18 cellular contexts compared by ENCODE assay signal in genomic region chr18:54183390-54183789, GRCh38. TPM values are rescaled to one million over a fixed set of nuclear protein-coding genes. Genes with fewer than 3 reads are reported as not detected.
DNase-seq lines count a peak whose midpoint lies in the region; ATAC-seq, FAIRE-seq and TF ChIP-seq lines count a peak whose summit lies in the region.
"Had no signal": no experiment of that assay in that cellular context is flagged by ENCODE, and none has a peak within 500 bp of the region (broad histone marks: within the 10 kb centered on the region; RNA-seq: fewer than 3 reads in every experiment).

No MANE protein-coding gene starts in this region.

- FAIRE-seq in GM12878 (lab: Jason Lieb, UNC), result peak; percentile 44
- FAIRE-seq: A549 had no signal

- no peak overlapping the region for H3K27ac Mint-ChIP-seq in activated CD4-positive, alpha-beta T cell treated with anti-CD3 and anti-CD28 coated beads for 36 hours
- H3K27ac Mint-ChIP-seq in stimulated activated effector memory CD8-positive, alpha-beta T cell treated with anti-CD3 and anti-CD28 coated beads, Interleukin-12 subunit alpha, Interleukin-12 subunit beta, amount 100 ng/mL, for 72 hours, result no peak overlapping the region
- no peak overlapping the region for H3K27ac Mint-ChIP-seq in endothelial cell (ENCODE audit: unreplicated experiment)
- H3K27ac Mint-ChIP-seq: CD4-positive, alpha-beta T cell had no signal

- peaks cover 6% of the 10 kb centered on the region; the same call in 1 of the 2 replicates for H4K20me1 ChIP-seq in Karpas-422 (ENCODE audit: insufficient read depth, low read depth, low read length)
- no peaks in the 10 kb centered on the region for H4K20me1 ChIP-seq in GM12878 (ENCODE audit: control insufficient read depth, insufficient read depth)

- peak overlapping the region; percentile 59 for H3K27ac ChIP-seq in Karpas-422 (ENCODE audit: low read length)
- no peak overlapping the region for H3K27ac ChIP-seq in GM12878 (ENCODE audit: control insufficient read depth, insufficient read depth)
- H3K27ac ChIP-seq: 22Rv1, A549, C4-2B had no signal

- no peak overlapping the region for H3K4me3 Mint-ChIP-seq in activated CD4-positive, alpha-beta T cell treated with anti-CD3 and anti-CD28 coated beads for 36 hours
- H3K4me3 Mint-ChIP-seq in stimulated activated effector memory CD8-positive, alpha-beta T cell treated with anti-CD3 and anti-CD28 coated beads, Interleukin-12 subunit alpha, Interleukin-12 subunit beta, amount 100 ng/mL, for 72 hours, result no peak overlapping the region
- H3K4me3 Mint-ChIP-seq in endothelial cell (ENCODE audit: unreplicated experiment), result no peak overlapping the region
- H3K4me3 Mint-ChIP-seq: CD4-positive, alpha-beta T cell had no signal

- H3K4me2 ChIP-seq in Karpas-422 (ENCODE audit: low read depth, low read length, poor library complexity, severe bottlenecking) (peak overlapping the region; percentile 6), GM12878 (ENCODE audit: control insufficient read depth, insufficient read depth) (no peak overlapping the region)
- H3K4me2 ChIP-seq: A549 had no signal

- TF ChIP-seq EP300 in GM12878 (IDR thresholded peaks at IDR 0.05; ENCODE audit: borderline replicate concordance in 1 of 2, control insufficient read depth in 1 of 2, low read depth in 2 of 2, low read length in 2 of 2), result no peak

- no peaks in the 10 kb centered on the region for H3K9me2 ChIP-seq in Karpas-422 (replicated peaks; ENCODE audit: insufficient read depth, low read length)

- H3K9ac ChIP-seq in Karpas-422 (ENCODE audit: low read length), result no peak overlapping the region
- H3K9ac ChIP-seq in GM12878 (ENCODE audit: control insufficient read depth, insufficient read depth, low read length), result no peak overlapping the region

- H3K36me3 Mint-ChIP-seq in activated CD4-positive, alpha-beta T cell treated with anti-CD3 and anti-CD28 coated beads for 36 hours (ENCODE audit: low read depth), result peaks cover 20% of the 10 kb centered on the region
- H3K36me3 Mint-ChIP-seq in stimulated activated effector memory CD8-positive, alpha-beta T cell treated with anti-CD3 and anti-CD28 coated beads, Interleukin-12 subunit alpha, Interleukin-12 subunit beta, amount 100 ng/mL, for 72 hours, result peaks cover 23% of the 10 kb centered on the region
- H3K36me3 Mint-ChIP-seq in endothelial cell (ENCODE audit: low read depth, unreplicated experiment), result peaks cover 5% of the 10 kb centered on the region

- ATAC-seq in activated CD4-positive, alpha-beta T cell treated with anti-CD3 and anti-CD28 coated beads for 36 hours, result peak; percentile 21
- ATAC-seq in GM12878, result no peak
- peak; percentile 40 for ATAC-seq in stimulated activated effector memory CD8-positive, alpha-beta T cell treated with anti-CD3 and anti-CD28 coated beads, Interleukin-12 subunit alpha, Interleukin-12 subunit beta, amount 100 ng/mL, for 72 hours
- ATAC-seq in HG03571 (IDR thresholded peaks at IDR 0.05; ENCODE audit: unreplicated experiment), result no peak
- ATAC-seq in HG03565 (IDR thresholded peaks at IDR 0.05; ENCODE audit: unreplicated experiment), result no peak
- ATAC-seq: A549 had no signal

- 62% methylated on average over 3 of the region's 3 CpGs for WGBS in GM12878 (ENCODE audit: insufficient coverage, insufficient replicate concordance, low lambda C conversion rate, missing lambda C conversion rate)

- no TSS peak for BruUV-seq in GM12878 (replicated peaks; lab: Mats Ljungman, UMichigan)

- no peaks in the 10 kb centered on the region for H3K9me3 Mint-ChIP-seq in activated CD4-positive, alpha-beta T cell treated with anti-CD3 and anti-CD28 coated beads for 36 hours (ENCODE audit: low read depth)
- H3K9me3 Mint-ChIP-seq in stimulated activated effector memory CD8-positive, alpha-beta T cell treated with anti-CD3 and anti-CD28 coated beads, Interleukin-12 subunit alpha, Interleukin-12 subunit beta, amount 100 ng/mL, for 72 hours, result no peaks in the 10 kb centered on the region
- no peaks in the 10 kb centered on the region for H3K9me3 Mint-ChIP-seq in endothelial cell (ENCODE audit: unreplicated experiment)
- H3K9me3 Mint-ChIP-seq: CD4-positive, alpha-beta T cell had no signal

- H2AFZ ChIP-seq in Karpas-422 (ENCODE audit: low read length), result no peak overlapping the region
- no peak overlapping the region for H2AFZ ChIP-seq in GM12878 (ENCODE audit: control insufficient read depth, low read depth, low read length)

- no peaks in the 10 kb centered on the region for H3K27me3 Mint-ChIP-seq in activated CD4-positive, alpha-beta T cell treated with anti-CD3 and anti-CD28 coated beads for 36 hours
- H3K27me3 Mint-ChIP-seq in endothelial cell (ENCODE audit: unreplicated experiment), result no peaks in the 10 kb centered on the region
- H3K27me3 Mint-ChIP-seq: CD4-positive, alpha-beta T cell had no signal

- SMC1A ChIA-PET in GM12878 (lab: Charles Lee; ENCODE audit: uncharacterized antibody, unreplicated experiment), result interaction anchor here (0.9 to 1.9 kb wide), 9 partner anchors 10 to 99 kb away, joined by 3 to 9 read pairs (median 4); no protein-coding TSS in a partner anchor

- intact Hi-C loops in activated CD4-positive, alpha-beta T cell treated with anti-CD3 and anti-CD28 coated beads for 36 hours (cut with DNase I, micrococcal nuclease), result loop anchor here (2.0 kb wide), 2 partner anchors 41 to 79 kb away; partner anchors contain the start of gene MBD2 (in 1 of the 2)
- intact Hi-C loops in GM12878 (cut with micrococcal nuclease; ENCODE audit: unreplicated experiment), result no loop called here

- TF ChIP-seq POLR2A in GM12878 (IDR thresholded peaks at IDR 0.05; ENCODE audit: low read depth, low read length), result no peak

- in situ Hi-C loops in GM12878 (cut with MboI), result no loop called here

- CTCF ChIA-PET in activated CD4-positive, alpha-beta T cell treated with anti-CD3 and anti-CD28 coated beads for 36 hours (lab: Charles Lee), result interaction anchor here (0.7 to 1.6 kb wide), 3 partner anchors 8 to 88 kb away, joined by 3 to 7 read pairs (median 4); no protein-coding TSS in a partner anchor
- CTCF ChIA-PET in GM12878 (lab: Yijun Ruan, JAX), result interaction anchor here (0.8 to 1.6 kb wide), 6 partner anchors 8 to 87 kb away, joined by 3 to 5 read pairs (median 3); no protein-coding TSS in a partner anchor

- H3K27me3 ChIP-seq in Karpas-422 (ENCODE audit: low read length) (no peaks in the 10 kb centered on the region), GM12878 (replicated peaks in 1 of 2; ENCODE audit: control insufficient read depth in 2 of 2, insufficient read depth in 2 of 2, low read length in 1 of 2) (no peaks in the 10 kb centered on the region)

- no peaks in the 10 kb centered on the region for H3K9me3 ChIP-seq in Karpas-422 (ENCODE audit: low read length)
- H3K9me3 ChIP-seq in GM12878 (replicated peaks; ENCODE audit: control insufficient read depth, insufficient read depth, low read length), result no peaks in the 10 kb centered on the region
- H3K9me3 ChIP-seq: A549, Caco-2, HAP-1 had no signal

- H3K4me3 ChIP-seq in Karpas-422 (ENCODE audit: low read length) (no peak overlapping the region), GM12878 (no peak overlapping the region)
- H3K4me3 ChIP-seq: A549, HAP-1 had no signal

- TF ChIP-seq CTCF in GM12878 (IDR thresholded peaks at IDR 0.05 in 2 of 3, conservative IDR thresholded peaks at IDR 0.05 in 1 of 3; ENCODE audit: control insufficient read depth in 2 of 3, extremely low read depth in 1 of 3, insufficient read depth in 1 of 3, low read depth in 3 of 3, low read length in 3 of 3) (no peak), endothelial cell (IDR thresholded peaks at IDR 0.05; ENCODE audit: unreplicated experiment) (no peak)

- DNase-seq in activated CD4-positive, alpha-beta T cell treated with anti-CD3 and anti-CD28 coated beads for 36 hours, result no peak
- DNase-seq in activated CD4-positive, alpha-beta T cell treated with anti-CD3 and anti-CD28 coated beads, Interleukin-2, amount 50 U/mL, for 48 hours, result no peak
- no peak for DNase-seq in Karpas-422
- no peak for DNase-seq in GM12878 (ENCODE audit: low read depth, low spot score)
- DNase-seq in stimulated activated effector memory CD8-positive, alpha-beta T cell treated with anti-CD3 and anti-CD28 coated beads, Interleukin-12 subunit alpha, Interleukin-12 subunit beta, amount 100 ng/mL, for 72 hours (ENCODE audit: low spot score in 2 of 2), result no peak
- no peak for DNase-seq in endothelial cell (ENCODE audit: low spot score)
- DNase-seq: AML-193; Caco-2; CD4-positive, alpha-beta T cell; DMS153; DMS79; GDM1 had no signal

- peaks cover 8% of the 10 kb centered on the region for H3K4me1 Mint-ChIP-seq in activated CD4-positive, alpha-beta T cell treated with anti-CD3 and anti-CD28 coated beads for 36 hours
- no peaks in the 10 kb centered on the region for H3K4me1 Mint-ChIP-seq in stimulated activated effector memory CD8-positive, alpha-beta T cell treated with anti-CD3 and anti-CD28 coated beads, Interleukin-12 subunit alpha, Interleukin-12 subunit beta, amount 100 ng/mL, for 72 hours
- H3K4me1 Mint-ChIP-seq in endothelial cell (ENCODE audit: unreplicated experiment), result no peaks in the 10 kb centered on the region

- POLR2A ChIA-PET in activated CD4-positive, alpha-beta T cell treated with anti-CD3 and anti-CD28 coated beads for 36 hours (lab: Charles Lee), result no interaction called here
- POLR2A ChIA-PET in GM12878 (lab: Charles Lee), result interaction anchor here (0.5 to 0.9 kb wide), 2 partner anchors 27 to 35 kb away, joined by 3 to 4 read pairs; no protein-coding TSS in a partner anchor

- H3K79me2 ChIP-seq in Karpas-422 (ENCODE audit: low read length) (peaks cover 97% of the 10 kb centered on the region), GM12878 (ENCODE audit: control insufficient read depth, insufficient read depth, low read length) (peaks cover 32% of the 10 kb centered on the region)

- TF ChIP-seq RAD21 in GM12878 (IDR thresholded peaks at IDR 0.05; ENCODE audit: insufficient read depth, low read depth, low read length), result no peak

- H3K4me1 ChIP-seq in Karpas-422 (ENCODE audit: low read length) (peaks cover 76% of the 10 kb centered on the region), GM12878 (ENCODE audit: control insufficient read depth, insufficient read depth, low read length) (peaks cover 24% of the 10 kb centered on the region)
- H3K4me1 ChIP-seq: A549 had no signal

- H3K36me3 ChIP-seq in Karpas-422 (ENCODE audit: insufficient read depth, low read length) (peaks cover 64% of the 10 kb centered on the region), GM12878 (ENCODE audit: control insufficient read depth in 2 of 2, insufficient read depth in 2 of 2, low read length in 1 of 2) (peaks cover 8 to 34% of the 10 kb centered on the region in 2 experiments)

- RAD21 ChIA-PET in GM12878 (lab: Charles Lee; ENCODE audit: unreplicated experiment), result interaction anchor here (1.5 kb wide), 1 partner anchor 27 kb away, joined by 3 read pairs; no protein-coding TSS in a partner anchor

RNA-seq across cellular contexts. Expression of gene MBD2, which starts 41.1 kb away (rescaled TPM):
- total RNA-seq in activated CD4-positive, alpha-beta T cell treated with anti-CD3 and anti-CD28 coated beads for 36 hours, result 100 to 1,000 TPM; 134 to 143 TPM
- total RNA-seq in Karpas-422 (2014; rRNA removed; shearing (Covaris generic); ENCODE audit: low replicate concordance), result 53.5 and 61.3 TPM in 2 replicates
- 77.2 and 78.5 TPM in 2 replicates for total RNA-seq in GM12878 (2013; cell fraction: nucleolus; rRNA removed)
- total RNA-seq in GM12878 (2014; rRNA removed) (57.0 and 61.0 TPM in 2 replicates), GM12878 (2014; rRNA removed; fragmentation: Illumina TruSeq; extraction: Trizol) (63.4 and 65.2 TPM in 2 replicates), GM12878 (2021) (170 and 190 TPM in 2 replicates), endothelial cell (ENCODE audit: unreplicated experiment) (27.7 TPM)
- 30.4 TPM for polyA plus RNA-seq in GM12878 (2011; ENCODE audit: low read depth)
- polyA plus RNA-seq in GM12878 (2011; rRNA removed) (276 and 424 TPM in 2 replicates), GM12878 (2014; fragmentation: Illumina TruSeq; extraction: Trizol) (86.0 and 97.2 TPM in 2 replicates), GM12878 (2014; fragmentation: Nextera tagmentation; extraction: Ambion mirVana) (10 to 100 TPM; 27.0 to 53.5 TPM), GM12878 (2014; rRNA removed) (58.9 and 59.4 TPM in 2 replicates), GM12878 (2016; fragmentation: Nextera tagmentation; extraction: Ambion mirVana) (10 to 100 TPM; 24.1 to 31.3 TPM)
- polyA plus RNA-seq in GM12878 (2011; cell fraction: cytosol; rRNA removed), result 52.8 and 62.4 TPM in 2 replicates
- 77.7 and 86.1 TPM in 2 replicates for polyA plus RNA-seq in GM12878 (2011; cell fraction: nucleus; rRNA removed)
- 60.1 and 91.8 TPM in 2 replicates for polyA plus RNA-seq in GM12878 (2012)
- 81.7 and 105 TPM in 2 replicates for polyA minus RNA-seq in GM12878 (2011; rRNA and poly(A)+ RNA removed)
- polyA minus RNA-seq in GM12878 (2011; cell fraction: cytosol; rRNA and poly(A)+ RNA removed), result 102 and 156 TPM in 2 replicates
- 30.2 and 54.2 TPM in 2 replicates for polyA minus RNA-seq in GM12878 (2011; cell fraction: nucleus; rRNA and poly(A)+ RNA removed)

Comparison
In these comparisons a context has a peak if more than half of its experiments do, and no peak if none do; other contexts are left out.
1. ATAC-seq: peak in activated CD4-positive, alpha-beta T cell treated with anti-CD3 and anti-CD28 coated beads for 36 hours (single experiment) and stimulated activated effector memory CD8-positive, alpha-beta T cell treated with anti-CD3 and anti-CD28 coated beads, Interleukin-12 subunit alpha, Interleukin-12 subunit beta, amount 100 ng/mL, for 72 hours (single experiment); none in GM12878 (single experiment), HG03571 (single experiment) and HG03565 (single experiment).